8 cellular contexts compared by ENCODE assay signal in the genomic region with DNA sequence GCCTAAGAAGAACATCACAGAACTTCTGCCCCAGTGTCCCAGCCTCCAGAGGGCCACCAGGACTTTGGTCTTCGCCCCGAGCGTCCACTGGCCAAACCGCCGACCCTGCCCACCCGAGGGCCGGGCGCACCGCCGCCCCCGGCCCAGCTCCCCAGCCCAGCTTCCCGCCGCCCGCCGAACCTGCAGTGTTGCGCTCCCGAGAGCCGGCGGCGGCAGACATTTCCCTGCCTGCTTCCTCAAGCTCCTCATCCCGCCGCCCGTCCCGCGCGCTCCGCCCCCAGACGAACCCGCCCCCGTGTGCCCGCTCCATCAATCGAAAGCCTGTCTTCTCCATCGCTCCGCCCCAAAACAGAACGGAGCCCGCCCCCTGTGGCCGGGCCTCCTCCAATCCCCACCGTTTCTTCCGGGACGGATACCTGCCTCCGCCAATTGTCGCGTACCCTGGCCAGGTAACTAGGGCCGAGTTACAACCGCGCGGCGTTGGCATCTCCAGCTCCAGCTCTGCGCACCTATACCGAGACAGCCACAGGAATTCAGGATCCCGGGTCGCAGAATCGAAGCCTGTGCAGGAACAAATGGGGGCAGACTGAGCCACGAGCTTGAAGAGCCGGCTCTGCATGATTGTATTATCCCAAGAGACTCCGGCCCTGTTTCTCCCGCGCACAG. TPM values are rescaled to one million over a fixed set of nuclear protein-coding genes. Genes with fewer than 3 reads are reported as not detected.
DNase-seq lines count a peak whose midpoint lies in the region; ATAC-seq and TF ChIP-seq lines count a peak whose summit lies in the region.

No MANE protein-coding gene starts in this region.

- WGBS in prostate gland: under 1% methylated on average over 58 of the region's 58 CpGs
- 1% methylated on average over 58 of the region's 58 CpGs for WGBS in urinary bladder

- TF ChIP-seq CTCF in prostate gland (IDR thresholded peaks at IDR 0.05): peak; percentile 27 to 67 (median 40)

- H3K27ac ChIP-seq in prostate gland: peak overlapping the region; percentile 50 to 69
- peak overlapping the region; percentile 27 for H3K27ac ChIP-seq in urinary bladder (ENCODE audit: low read depth)

- H3K27me3 ChIP-seq in prostate gland (replicated peaks; ENCODE audit: insufficient read depth): no peaks in the 10 kb centered on the region

- DNase-seq in NCI-H1694 (lab: John Stamatoyannopoulos, UW): peak; percentile 92
- peak; percentile 93 to 96 (median 95) for DNase-seq in T-helper 1 cell
- DNase-seq in amniotic stem cell (lab: John Stamatoyannopoulos, UW): peak; percentile 89
- peak; percentile 97 for DNase-seq in left ventricle myocardium superior
- DNase-seq in prostate gland (ENCODE audit: low spot score): peak; percentile 97

- no peaks in the 10 kb centered on the region for H3K9me3 ChIP-seq in prostate gland

- H3K4me1 ChIP-seq in prostate gland (replicated peaks): no peaks in the 10 kb centered on the region
- no peaks in the 10 kb centered on the region for H3K4me1 ChIP-seq in urinary bladder (ENCODE audit: insufficient read depth)

- TF ChIP-seq POLR2A in prostate gland (IDR thresholded peaks at IDR 0.05): peak; percentile 67

- peak overlapping the region; percentile 68 to 89 for H3K4me3 ChIP-seq in prostate gland
- H3K4me3 ChIP-seq in urinary bladder (ENCODE audit: low read depth, low read length): peak overlapping the region; percentile 74

- intact Hi-C loops in left ventricle myocardium superior (cut with micrococcal nuclease) (no loop called here), prostate gland (cut with DNase I) (no loop called here)

- ATAC-seq in GM18499 (IDR thresholded peaks at IDR 0.05; ENCODE audit: insufficient read depth, unreplicated experiment): peak; percentile 78
- ATAC-seq in HG02885 (IDR thresholded peaks at IDR 0.05; ENCODE audit: poor library complexity, unreplicated experiment): peak; percentile 94
- ATAC-seq in left ventricle myocardium superior: peak; percentile 97

- H3K36me3 ChIP-seq in prostate gland (no peaks in the 10 kb centered on the region), urinary bladder (ENCODE audit: insufficient read depth) (no peaks in the 10 kb centered on the region)

RNA-seq across cellular contexts. Expression of a gene that starts 15.2 kb away (rescaled TPM):
- total RNA-seq in left ventricle myocardium superior (12.0 TPM), prostate gland (10 to 100 TPM; 12.8 to 20.8 TPM), urinary bladder (26.9 TPM)
- 27.8 TPM for polyA plus RNA-seq in urinary bladder

RNA-seq across cellular contexts. Expression of a gene that starts 58.2 kb away (rescaled TPM):
- total RNA-seq in left ventricle myocardium superior: 28.2 TPM
- total RNA-seq in prostate gland: 10 to 100 TPM; 55.8 to 68.0 TPM
- total RNA-seq in urinary bladder: 78.5 TPM
- polyA plus RNA-seq in urinary bladder: 37.5 TPM

Comparison
In these comparisons a context has a peak if more than half of its experiments do, and no peak if none do; other contexts are left out.
1. Peak in every context shown above with its lines: DNase-seq, ATAC-seq, H3K4me3 ChIP-seq and H3K27ac ChIP-seq.